In genomic region chr22:32044913-32045312, GRCh38 we compare ENCODE assay signal across 1 cellular context.
TF ChIP-seq lines count a peak whose summit lies in the region.

No MANE protein-coding gene starts in this region.

TF ChIP-seq in SK-N-SH treated with all-trans-retinoic acid at 6 μM for 48 hours, 23 proteins besides CTCF, POLR2A, EP300 and RAD21 (continued from another document):
- TF ChIP-seq ZFP3 (CRISPR knock-in tag; IDR thresholded peaks at IDR 0.05) (no peak), ZFP30 (CRISPR knock-in tag; IDR thresholded peaks at IDR 0.05) (no peak), ZNF8 (CRISPR knock-in tag; IDR thresholded peaks at IDR 0.05) (no peak), CSRNP3 (CRISPR knock-in tag; IDR thresholded peaks at IDR 0.05) (no peak), ZNF70 (CRISPR knock-in tag; IDR thresholded peaks at IDR 0.05) (no peak), RARB (CRISPR knock-in tag; IDR thresholded peaks at IDR 0.05) (no peak), OSR1 (CRISPR knock-in tag; IDR thresholded peaks at IDR 0.05) (no peak), ISL1 (CRISPR knock-in tag; IDR thresholded peaks at IDR 0.05) (no peak), ZNF565 (CRISPR knock-in tag; conservative IDR thresholded peaks at IDR 0.05; ENCODE audit: low read depth) (no peak)
- TF ChIP-seq, protein P1, sequence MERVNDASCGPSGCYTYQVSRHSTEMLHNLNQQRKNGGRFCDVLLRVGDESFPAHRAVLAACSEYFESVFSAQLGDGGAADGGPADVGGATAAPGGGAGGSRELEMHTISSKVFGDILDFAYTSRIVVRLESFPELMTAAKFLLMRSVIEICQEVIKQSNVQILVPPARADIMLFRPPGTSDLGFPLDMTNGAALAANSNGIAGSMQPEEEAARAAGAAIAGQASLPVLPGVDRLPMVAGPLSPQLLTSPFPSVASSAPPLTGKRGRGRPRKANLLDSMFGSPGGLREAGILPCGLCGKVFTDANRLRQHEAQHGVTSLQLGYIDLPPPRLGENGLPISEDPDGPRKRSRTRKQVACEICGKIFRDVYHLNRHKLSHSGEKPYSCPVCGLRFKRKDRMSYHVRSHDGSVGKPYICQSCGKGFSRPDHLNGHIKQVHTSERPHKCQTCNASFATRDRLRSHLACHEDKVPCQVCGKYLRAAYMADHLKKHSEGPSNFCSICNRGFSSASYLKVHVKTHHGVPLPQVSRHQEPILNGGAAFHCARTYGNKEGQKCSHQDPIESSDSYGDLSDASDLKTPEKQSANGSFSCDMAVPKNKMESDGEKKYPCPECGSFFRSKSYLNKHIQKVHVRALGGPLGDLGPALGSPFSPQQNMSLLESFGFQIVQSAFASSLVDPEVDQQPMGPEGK (CRISPR knock-in tag; IDR thresholded peaks at IDR 0.05; ENCODE audit: borderline replicate concordance): no peak
- TF ChIP-seq, protein P2, sequence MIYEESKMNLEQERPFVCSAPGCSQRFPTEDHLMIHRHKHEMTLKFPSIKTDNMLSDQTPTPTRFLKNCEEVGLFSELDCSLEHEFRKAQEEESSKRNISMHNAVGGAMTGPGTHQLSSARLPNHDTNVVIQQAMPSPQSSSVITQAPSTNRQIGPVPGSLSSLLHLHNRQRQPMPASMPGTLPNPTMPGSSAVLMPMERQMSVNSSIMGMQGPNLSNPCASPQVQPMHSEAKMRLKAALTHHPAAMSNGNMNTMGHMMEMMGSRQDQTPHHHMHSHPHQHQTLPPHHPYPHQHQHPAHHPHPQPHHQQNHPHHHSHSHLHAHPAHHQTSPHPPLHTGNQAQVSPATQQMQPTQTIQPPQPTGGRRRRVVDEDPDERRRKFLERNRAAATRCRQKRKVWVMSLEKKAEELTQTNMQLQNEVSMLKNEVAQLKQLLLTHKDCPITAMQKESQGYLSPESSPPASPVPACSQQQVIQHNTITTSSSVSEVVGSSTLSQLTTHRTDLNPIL (CRISPR knock-in tag; IDR thresholded peaks at IDR 0.05; ENCODE audit: low read depth): no peak
TF ChIP-seq in SK-N-SH treated with all-trans-retinoic acid at 6 μM for 48 hours: peak in this region for 0.
